9 cellular contexts compared by ENCODE assay signal in the genomic region with DNA sequence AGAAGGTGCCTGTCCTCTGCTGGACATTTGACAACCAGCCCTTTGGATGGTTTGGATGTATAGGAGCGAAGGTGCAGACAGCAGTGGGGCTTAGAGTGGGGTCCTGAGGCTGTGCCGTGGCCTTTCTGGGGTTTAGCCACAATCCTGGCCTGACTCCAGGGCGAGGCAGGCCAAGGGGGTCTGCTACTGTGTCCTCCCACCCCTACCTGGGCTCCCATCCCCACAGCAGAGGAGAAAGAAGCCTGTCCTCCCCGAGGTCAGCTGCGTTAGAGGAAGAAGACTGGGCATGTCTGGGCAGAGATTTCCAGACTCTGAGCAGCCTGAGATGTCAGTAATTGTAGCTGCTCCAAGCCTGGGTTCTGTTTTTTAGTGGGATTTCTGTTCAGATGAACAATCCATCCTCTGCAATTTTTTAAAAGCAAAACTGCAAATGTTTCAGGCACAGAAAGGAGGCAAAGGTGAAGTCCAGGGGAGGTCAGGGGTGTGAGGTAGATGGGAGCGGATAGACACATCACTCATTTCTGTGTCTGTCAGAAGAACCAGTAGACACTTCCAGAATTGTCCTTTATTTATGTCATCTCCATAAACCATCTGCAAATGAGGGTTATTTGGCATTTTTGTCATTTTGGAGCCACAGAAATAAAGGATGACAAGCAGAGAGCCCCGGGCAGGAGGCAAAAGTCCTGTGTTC. TPM values are rescaled to one million over a fixed set of nuclear protein-coding genes. Genes with fewer than 3 reads are reported as not detected.
DNase-seq lines count a peak whose midpoint lies in the region; ATAC-seq and TF ChIP-seq lines count a peak whose summit lies in the region.
"Had no signal": no experiment of that assay in that cellular context is flagged by ENCODE, and none has a peak within 500 bp of the region (broad histone marks: within the 10 kb centered on the region; RNA-seq: fewer than 3 reads in every experiment).

No MANE protein-coding gene starts in this region.

- peak overlapping the region; percentile 68 for H3K4me3 Mint-ChIP-seq in activated naive CD8-positive, alpha-beta T cell treated with anti-CD3 and anti-CD28 coated beads, Interleukin-2, amount 10 ng/mL, durations not matched to agents 7 days and 5 days

- no peak for TF ChIP-seq CTCF in liver (IDR thresholded peaks at IDR 0.05; ENCODE audit: low read depth, low read length, missing input control)
- no peak for TF ChIP-seq CTCF in tibial nerve (IDR thresholded peaks at IDR 0.05)

- peaks cover 2% of the 10 kb centered on the region for H3K27me3 Mint-ChIP-seq in activated naive CD8-positive, alpha-beta T cell treated with anti-CD3 and anti-CD28 coated beads, Interleukin-2, amount 10 ng/mL, durations not matched to agents 7 days and 5 days

- peak; percentile 59 for DNase-seq in activated effector memory CD4-positive, alpha-beta T cell treated with anti-CD3 and anti-CD28 coated beads, Interleukin-2, amount 50 U/mL, for 16 hours
- DNase-seq in activated effector memory CD4-positive, alpha-beta T cell treated with Interleukin-2 at 50 U/mL for 16 hours: no peak
- DNase-seq in activated naive CD8-positive, alpha-beta T cell treated with anti-CD3 and anti-CD28 coated beads, Interleukin-2, amount 10 ng/mL, durations not matched to agents 7 days and 5 days: no peak
- no peak for DNase-seq in tibial nerve (ENCODE audit: low spot score in 2 of 2)
- DNase-seq: PC-3 had no signal

- H3K27ac ChIP-seq in liver (ENCODE audit: low read depth in 1 of 2, low read length in 2 of 2) (peak overlapping the region; percentile 92 to 98), tibial nerve (peak overlapping the region; percentile 73 to 100 (median 98))

- H3K36me3 ChIP-seq in liver (ENCODE audit: control insufficient read depth in 4 of 4, insufficient read depth in 3 of 4, low read depth in 1 of 4, low read length in 3 of 4): no peaks in the 10 kb centered on the region
- no peaks in the 10 kb centered on the region for H3K36me3 ChIP-seq in tibial nerve

- 53% methylated on average over 7 of the region's 7 CpGs for WGBS in liver
- whole genome bisulfite sequencing in tibial nerve, 2 donors: 51% methylated on average over 7 of the region's 7 CpGs

- TF ChIP-seq EP300 in tibial nerve (IDR thresholded peaks at IDR 0.05): no peak

- peaks cover 3% of the 10 kb centered on the region for H3K36me3 Mint-ChIP-seq in activated naive CD8-positive, alpha-beta T cell treated with anti-CD3 and anti-CD28 coated beads, Interleukin-2, amount 10 ng/mL, durations not matched to agents 7 days and 5 days

- TF ChIP-seq POLR2A in tibial nerve (IDR thresholded peaks at IDR 0.05): no peak

- H3K9me3 ChIP-seq in liver (ENCODE audit: control insufficient read depth in 4 of 4, low read length in 3 of 4) (no peaks in the 10 kb centered on the region), tibial nerve (no peaks in the 10 kb centered on the region)

- peak overlapping the region; percentile 79 for H3K27ac Mint-ChIP-seq in activated naive CD8-positive, alpha-beta T cell treated with anti-CD3 and anti-CD28 coated beads, Interleukin-2, amount 10 ng/mL, durations not matched to agents 7 days and 5 days

- no peak for TF ChIP-seq RAD21 in liver (IDR thresholded peaks at IDR 0.05)

- H3K9ac ChIP-seq in liver (ENCODE audit: low read depth in 1 of 2, low read length in 2 of 2): no peak overlapping the region

- peaks cover 35% of the 10 kb centered on the region for H3K4me1 Mint-ChIP-seq in activated naive CD8-positive, alpha-beta T cell treated with anti-CD3 and anti-CD28 coated beads, Interleukin-2, amount 10 ng/mL, durations not matched to agents 7 days and 5 days

- no peak for ATAC-seq in activated naive CD8-positive, alpha-beta T cell treated with anti-CD3 and anti-CD28 coated beads, Interleukin-2, amount 10 ng/mL, durations not matched to agents 7 days and 5 days (ENCODE audit: low read depth)
- ATAC-seq in HG02588 (IDR thresholded peaks at IDR 0.05; ENCODE audit: unreplicated experiment): no peak
- ATAC-seq in HG02884 (IDR thresholded peaks at IDR 0.05; ENCODE audit: unreplicated experiment): no peak
- no peak for ATAC-seq in GM18867 (IDR thresholded peaks at IDR 0.05; ENCODE audit: unreplicated experiment)
- ATAC-seq: PC-3 had no signal

- no peak overlapping the region for H3K4me3 ChIP-seq in liver (ENCODE audit: low read depth in 1 of 3, low read length in 3 of 3)
- no peak overlapping the region for H3K4me3 ChIP-seq in tibial nerve

- H3K4me1 ChIP-seq in liver (ENCODE audit: control insufficient read depth in 4 of 4, insufficient read depth in 4 of 4, low read length in 3 of 4) (peaks cover 7 to 33% (median 25%) of the 10 kb centered on the region in 4 donors), tibial nerve (peaks cover 0 to 40% (median 29%) of the 10 kb centered on the region in 4 donors)

- H3K27me3 ChIP-seq in liver (ENCODE audit: control insufficient read depth in 4 of 4, insufficient read depth in 4 of 4, low read length in 3 of 4) (no peaks in the 10 kb centered on the region), tibial nerve (no peaks in the 10 kb centered on the region)

- POLR2A ChIA-PET in activated naive CD8-positive, alpha-beta T cell treated with anti-CD3 and anti-CD28 coated beads, Interleukin-2, amount 10 ng/mL, durations not matched to agents 7 days and 5 days (lab: Charles Lee): interaction anchor here (0.6 to 1.5 kb wide), 4 partner anchors 57 to 96 kb away, joined by 3 read pairs; no protein-coding TSS in a partner anchor

- no peaks in the 10 kb centered on the region for H3K9me3 Mint-ChIP-seq in activated naive CD8-positive, alpha-beta T cell treated with anti-CD3 and anti-CD28 coated beads, Interleukin-2, amount 10 ng/mL, durations not matched to agents 7 days and 5 days

TF ChIP-seq in liver, 16 proteins besides CTCF, POLR2A, EP300 and RAD21:
- TF ChIP-seq EGR1 (IDR thresholded peaks at IDR 0.05; ENCODE audit: low read depth in 2 of 2) (no peak), RXRA (IDR thresholded peaks at IDR 0.05) (no peak), FOXA2 (IDR thresholded peaks at IDR 0.05) (no peak), NR2F2 (IDR thresholded peaks at IDR 0.05) (no peak), JUND (IDR thresholded peaks at IDR 0.05) (no peak), SP1 (IDR thresholded peaks at IDR 0.05) (no peak), TAF1 (conservative IDR thresholded peaks at IDR 0.05) (no peak), FOXA1 (IDR thresholded peaks at IDR 0.05) (no peak), YY1 (IDR thresholded peaks at IDR 0.05) (no peak), HNF4A (conservative IDR thresholded peaks at IDR 0.05) (no peak), HNF4G (IDR thresholded peaks at IDR 0.05) (no peak)
- TF ChIP-seq, protein P1, sequence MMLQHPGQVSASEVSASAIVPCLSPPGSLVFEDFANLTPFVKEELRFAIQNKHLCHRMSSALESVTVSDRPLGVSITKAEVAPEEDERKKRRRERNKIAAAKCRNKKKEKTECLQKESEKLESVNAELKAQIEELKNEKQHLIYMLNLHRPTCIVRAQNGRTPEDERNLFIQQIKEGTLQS (IDR thresholded peaks at IDR 0.05): no peak
- TF ChIP-seq, protein P2, sequence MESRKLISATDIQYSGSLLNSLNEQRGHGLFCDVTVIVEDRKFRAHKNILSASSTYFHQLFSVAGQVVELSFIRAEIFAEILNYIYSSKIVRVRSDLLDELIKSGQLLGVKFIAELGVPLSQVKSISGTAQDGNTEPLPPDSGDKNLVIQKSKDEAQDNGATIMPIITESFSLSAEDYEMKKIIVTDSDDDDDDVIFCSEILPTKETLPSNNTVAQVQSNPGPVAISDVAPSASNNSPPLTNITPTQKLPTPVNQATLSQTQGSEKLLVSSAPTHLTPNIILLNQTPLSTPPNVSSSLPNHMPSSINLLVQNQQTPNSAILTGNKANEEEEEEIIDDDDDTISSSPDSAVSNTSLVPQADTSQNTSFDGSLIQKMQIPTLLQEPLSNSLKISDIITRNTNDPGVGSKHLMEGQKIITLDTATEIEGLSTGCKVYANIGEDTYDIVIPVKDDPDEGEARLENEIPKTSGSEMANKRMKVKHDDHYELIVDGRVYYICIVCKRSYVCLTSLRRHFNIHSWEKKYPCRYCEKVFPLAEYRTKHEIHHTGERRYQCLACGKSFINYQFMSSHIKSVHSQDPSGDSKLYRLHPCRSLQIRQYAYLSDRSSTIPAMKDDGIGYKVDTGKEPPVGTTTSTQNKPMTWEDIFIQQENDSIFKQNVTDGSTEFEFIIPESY (IDR thresholded peaks at IDR 0.05): no peak
- TF ChIP-seq, protein P3, sequence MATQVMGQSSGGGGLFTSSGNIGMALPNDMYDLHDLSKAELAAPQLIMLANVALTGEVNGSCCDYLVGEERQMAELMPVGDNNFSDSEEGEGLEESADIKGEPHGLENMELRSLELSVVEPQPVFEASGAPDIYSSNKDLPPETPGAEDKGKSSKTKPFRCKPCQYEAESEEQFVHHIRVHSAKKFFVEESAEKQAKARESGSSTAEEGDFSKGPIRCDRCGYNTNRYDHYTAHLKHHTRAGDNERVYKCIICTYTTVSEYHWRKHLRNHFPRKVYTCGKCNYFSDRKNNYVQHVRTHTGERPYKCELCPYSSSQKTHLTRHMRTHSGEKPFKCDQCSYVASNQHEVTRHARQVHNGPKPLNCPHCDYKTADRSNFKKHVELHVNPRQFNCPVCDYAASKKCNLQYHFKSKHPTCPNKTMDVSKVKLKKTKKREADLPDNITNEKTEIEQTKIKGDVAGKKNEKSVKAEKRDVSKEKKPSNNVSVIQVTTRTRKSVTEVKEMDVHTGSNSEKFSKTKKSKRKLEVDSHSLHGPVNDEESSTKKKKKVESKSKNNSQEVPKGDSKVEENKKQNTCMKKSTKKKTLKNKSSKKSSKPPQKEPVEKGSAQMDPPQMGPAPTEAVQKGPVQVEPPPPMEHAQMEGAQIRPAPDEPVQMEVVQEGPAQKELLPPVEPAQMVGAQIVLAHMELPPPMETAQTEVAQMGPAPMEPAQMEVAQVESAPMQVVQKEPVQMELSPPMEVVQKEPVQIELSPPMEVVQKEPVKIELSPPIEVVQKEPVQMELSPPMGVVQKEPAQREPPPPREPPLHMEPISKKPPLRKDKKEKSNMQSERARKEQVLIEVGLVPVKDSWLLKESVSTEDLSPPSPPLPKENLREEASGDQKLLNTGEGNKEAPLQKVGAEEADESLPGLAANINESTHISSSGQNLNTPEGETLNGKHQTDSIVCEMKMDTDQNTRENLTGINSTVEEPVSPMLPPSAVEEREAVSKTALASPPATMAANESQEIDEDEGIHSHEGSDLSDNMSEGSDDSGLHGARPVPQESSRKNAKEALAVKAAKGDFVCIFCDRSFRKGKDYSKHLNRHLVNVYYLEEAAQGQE (IDR thresholded peaks at IDR 0.05): no peak

RNA-seq across cellular contexts. Expression of a gene that starts 1.3 kb away (rescaled TPM):
- total RNA-seq in activated naive CD8-positive, alpha-beta T cell treated with anti-CD3 and anti-CD28 coated beads, Interleukin-2, amount 10 ng/mL, durations not matched to agents 7 days and 5 days: 10 to 100 TPM; 25.1 to 25.9 TPM
- total RNA-seq in liver (10 to 100 TPM in 1 of 2 donors, 1 to 10 TPM in 1; 3.2 to 41.7 TPM), tibial nerve (100 to 1,000 TPM; 112 to 142 (median 124) TPM)
- polyA plus RNA-seq in liver: 10 to 100 TPM; 15.9 to 25.2 TPM

RNA-seq across cellular contexts. Expression of a gene that starts 20.4 kb away (rescaled TPM):
- not detected for total RNA-seq in activated naive CD8-positive, alpha-beta T cell treated with anti-CD3 and anti-CD28 coated beads, Interleukin-2, amount 10 ng/mL, durations not matched to agents 7 days and 5 days
- 1 to 10 TPM in 1 of 2 donors, under 1 TPM in 1; 0.08 to 1.3 TPM for total RNA-seq in liver
- polyA plus RNA-seq in liver: under 1 TPM in 1 of 2 donors, not detected in 1; 0.02 TPM
- 1 to 10 TPM in 1 of 4 donors, under 1 TPM in 3; 0.30 to 1.0 (median 0.63) TPM for total RNA-seq in tibial nerve
- total RNA-seq: PC-3 had no signal
